ENCODE assay signal across 12 cellular contexts in genomic region chr12:666766-667308, GRCh38. TPM values are rescaled to one million over a fixed set of nuclear protein-coding genes. Genes with fewer than 3 reads are reported as not detected.
DNase-seq lines count a peak whose midpoint lies in the region; ATAC-seq and TF ChIP-seq lines count a peak whose summit lies in the region.
"Had no signal": no experiment of that assay in that cellular context is flagged by ENCODE, and none has a peak within 500 bp of the region (broad histone marks: within the 10 kb centered on the region; RNA-seq: fewer than 3 reads in every experiment).

No MANE protein-coding gene starts in this region.

- no peak for ATAC-seq in HG03097 (IDR thresholded peaks at IDR 0.05; ENCODE audit: low FRiP score, unreplicated experiment)

- 53% methylated on average over 7 of the region's 7 CpGs for WGBS in smooth muscle cell (ENCODE audit: low lambda C conversion rate)

- peaks cover 73% of the 10 kb centered on the region for H3K4me1 Mint-ChIP-seq in activated naive CD8-positive, alpha-beta T cell (ENCODE audit: low read depth)
- peaks cover 10% of the 10 kb centered on the region for H3K4me1 Mint-ChIP-seq in type B pancreatic cell (ENCODE audit: unreplicated experiment)

- H3K4me3 ChIP-seq in smooth muscle cell, result no peak overlapping the region
- H3K4me3 ChIP-seq: cardiac muscle cell, SK-N-MC, thoracic aorta had no signal

- no peak overlapping the region for H3K4me2 ChIP-seq in smooth muscle cell

- no peaks in the 10 kb centered on the region for H3K36me3 ChIP-seq in smooth muscle cell (ENCODE audit: low read depth)
- H3K36me3 ChIP-seq: BE2C, cardiac muscle cell, thoracic aorta had no signal

- H3K9me3 ChIP-seq in smooth muscle cell (replicated peaks; ENCODE audit: low read depth), result no peaks in the 10 kb centered on the region
- H3K9me3 ChIP-seq: BE2C, thoracic aorta had no signal

- H3K9me3 Mint-ChIP-seq in activated naive CD8-positive, alpha-beta T cell (ENCODE audit: low read depth), result no peaks in the 10 kb centered on the region
- no peaks in the 10 kb centered on the region for H3K9me3 Mint-ChIP-seq in type B pancreatic cell

- H3K27ac ChIP-seq in smooth muscle cell (ENCODE audit: low read depth), result peak overlapping the region; percentile 43
- H3K27ac ChIP-seq: cardiac muscle cell, SK-N-MC, thoracic aorta had no signal

- no peak overlapping the region for H3K9ac ChIP-seq in smooth muscle cell (ENCODE audit: low read depth)

- H4K20me1 ChIP-seq in smooth muscle cell (ENCODE audit: low read depth), result no peaks in the 10 kb centered on the region

- no peaks in the 10 kb centered on the region for H3K36me3 Mint-ChIP-seq in activated naive CD8-positive, alpha-beta T cell
- H3K36me3 Mint-ChIP-seq in type B pancreatic cell, result no peaks in the 10 kb centered on the region

- peak; percentile 70 for DNase-seq in activated CD8-positive, alpha-beta memory T cell treated with anti-CD3 and anti-CD28 coated beads for 24 hours
- DNase-seq in activated CD8-positive, alpha-beta memory T cell treated with anti-CD3 and anti-CD28 coated beads, Interleukin-2, amount 50 U/mL, for 48 hours, result no peak
- DNase-seq in LoVo (ENCODE audit: low spot score) (peak; percentile 72), smooth muscle cell (lab: John Stamatoyannopoulos, UW; ENCODE audit: unreplicated experiment) (no peak), epidermal melanocyte (ENCODE audit: insufficient read length, low spot score) (no peak), type B pancreatic cell (ENCODE audit: extremely low spot score, unreplicated experiment) (no peak)
- DNase-seq: BE2C had no signal

- H3K4me1 ChIP-seq in smooth muscle cell (ENCODE audit: low read depth), result peaks cover 8% of the 10 kb centered on the region

- TF ChIP-seq CTCF in smooth muscle cell (IDR thresholded peaks at IDR 0.05; ENCODE audit: borderline replicate concordance, insufficient read depth, poor library complexity, severe bottlenecking), result no peak
- TF ChIP-seq CTCF in type B pancreatic cell (conservative IDR thresholded peaks at IDR 0.05), result no peak

- H3K27me3 ChIP-seq in smooth muscle cell (ENCODE audit: low read depth), result no peaks in the 10 kb centered on the region
- H3K27me3 ChIP-seq: BE2C, cardiac muscle cell had no signal

- H3F3A ChIP-seq in smooth muscle cell (ENCODE audit: low read depth), result no peaks in the 10 kb centered on the region

- H3K27ac Mint-ChIP-seq in activated naive CD8-positive, alpha-beta T cell, result peak overlapping the region; percentile 94
- no peak overlapping the region for H3K27ac Mint-ChIP-seq in type B pancreatic cell

- H3K27me3 Mint-ChIP-seq in activated naive CD8-positive, alpha-beta T cell, result no peaks in the 10 kb centered on the region
- H3K27me3 Mint-ChIP-seq in type B pancreatic cell, result peaks cover 29% of the 10 kb centered on the region

- peak overlapping the region; percentile 66 for H3K4me3 Mint-ChIP-seq in activated naive CD8-positive, alpha-beta T cell
- H3K4me3 Mint-ChIP-seq in type B pancreatic cell, result no peak overlapping the region

- no peaks in the 10 kb centered on the region for H3K79me2 ChIP-seq in smooth muscle cell (ENCODE audit: low read depth)

- peak overlapping the region; percentile 63 for H2AFZ ChIP-seq in smooth muscle cell (ENCODE audit: low read depth)

RNA-seq across cellular contexts. Expression of gene NINJ2, which starts 3.6 kb away (rescaled TPM):
- 0.45 and 12.1 TPM in 2 replicates for total RNA-seq in smooth muscle cell
- 4.2 and 4.6 TPM in 2 replicates for polyA plus RNA-seq in smooth muscle cell
- 1.2 TPM in 1 of 2 replicates, not detected in the other for total RNA-seq in type B pancreatic cell (ENCODE audit: low replicate concordance)
- total RNA-seq: cardiac muscle cell had no signal

Comparison
In these comparisons a context has a peak if more than half of its experiments do, and no peak if none do; other contexts are left out.
1. DNase-seq: peak in activated CD8-positive, alpha-beta memory T cell treated with anti-CD3 and anti-CD28 coated beads for 24 hours (single experiment) and LoVo (single experiment); none in activated CD8-positive, alpha-beta memory T cell treated with anti-CD3 and anti-CD28 coated beads, Interleukin-2, amount 50 U/mL, for 48 hours (single experiment), smooth muscle cell (single experiment), epidermal melanocyte (single experiment) and type B pancreatic cell (single experiment).